ENCODE assay signal across 1 cellular context in genomic region chr18:48959551-48959920, GRCh38.
TF ChIP-seq lines count a peak whose summit lies in the region.

No MANE protein-coding gene starts in this region.

TF ChIP-seq in K562, 482 proteins besides CTCF, POLR2A, EP300 and RAD21:
- TF ChIP-seq ZBTB26 (CRISPR knock-in tag; IDR thresholded peaks at IDR 0.05) = no peak
- 0 out of 2 replicates have a peak, but pooled peaks have one; percentile 11 for TF ChIP-seq BHLHE40 (IDR thresholded peaks at IDR 0.05; ENCODE audit: low read length)
- no peak for TF ChIP-seq FOXA3 (CRISPR knock-in tag; conservative IDR thresholded peaks at IDR 0.05 in 1 of 2, IDR thresholded peaks at IDR 0.05 in 1 of 2)
- TF ChIP-seq COPS2 (conservative IDR thresholded peaks at IDR 0.05) = no peak
